Comparison of ENCODE assay signal across 33 cellular contexts in the genomic region with DNA sequence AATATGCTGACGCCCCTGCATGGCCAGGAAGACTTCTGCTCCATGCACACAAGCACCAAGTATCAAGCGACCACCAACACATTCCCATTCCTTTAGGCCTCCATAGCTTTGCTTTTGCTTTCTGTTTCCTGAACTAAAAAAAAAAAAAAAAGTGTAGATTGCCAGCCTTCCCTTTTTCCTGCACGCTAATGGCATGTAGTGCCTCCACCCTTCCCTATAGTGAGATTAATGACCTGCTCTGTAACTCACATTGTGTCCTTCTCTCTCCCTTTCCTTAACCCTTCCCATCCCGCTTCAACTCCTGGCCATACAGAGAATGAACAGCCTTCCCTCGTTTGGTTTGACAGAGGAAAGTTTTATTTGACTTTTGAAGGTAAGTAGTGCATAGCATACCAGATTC. TPM values are rescaled to one million over a fixed set of nuclear protein-coding genes. Genes with fewer than 3 reads are reported as not detected.
DNase-seq lines count a peak whose midpoint lies in the region; ATAC-seq and TF ChIP-seq lines count a peak whose summit lies in the region.
"Had no signal": no experiment of that assay in that cellular context is flagged by ENCODE, and none has a peak within 500 bp of the region (broad histone marks: within the 10 kb centered on the region; RNA-seq: fewer than 3 reads in every experiment).

No MANE protein-coding gene starts in this region.

- H3K4me1 ChIP-seq in thoracic aorta (ENCODE audit: control insufficient read depth in 1 of 2, low read depth in 2 of 2) = peaks cover 0 to 9% of the 10 kb centered on the region in 2 donors
- H3K4me1 ChIP-seq in Peyer's patch = no peaks in the 10 kb centered on the region
- H3K4me1 ChIP-seq: suprapubic skin, vagina had no signal

- H3K27me3 Mint-ChIP-seq in glutamatergic neuron (ENCODE audit: unreplicated experiment) = no peaks in the 10 kb centered on the region
- H3K27me3 Mint-ChIP-seq: CD4-positive, alpha-beta T cell had no signal

- peak overlapping the region; percentile 48 for H3K4me3 Mint-ChIP-seq in glutamatergic neuron (ENCODE audit: unreplicated experiment)
- H3K4me3 Mint-ChIP-seq: activated CD4-positive, alpha-beta memory T cell treated with anti-CD3 and anti-CD28 coated beads for 36 hours; activated naive CD4-positive, alpha-beta T cell treated with anti-CD3 and anti-CD28 coated beads, Interleukin-2, amount 50 U/mL, for 24 hours; CD4-positive, alpha-beta T cell; effector memory CD8-positive, alpha-beta T cell; T-cell had no signal

- H3K27ac Mint-ChIP-seq in glutamatergic neuron (ENCODE audit: unreplicated experiment) = peak overlapping the region; percentile 10
- H3K27ac Mint-ChIP-seq: activated CD4-positive, alpha-beta memory T cell treated with anti-CD3 and anti-CD28 coated beads for 36 hours; activated naive CD4-positive, alpha-beta T cell treated with anti-CD3 and anti-CD28 coated beads, Interleukin-2, amount 50 U/mL, for 24 hours; CD4-positive, alpha-beta T cell; effector memory CD8-positive, alpha-beta T cell; stimulated activated naive B cell treated with anti-CD40 and anti-IgM and Interleukin-4, amounts not matched to agents 10 μg/mL and 1 μg/mL and 100 μg/mL, for 72 hours; T-cell had no signal

- peak overlapping the region; percentile 18 for H3K4me3 ChIP-seq in thoracic aorta
- no peak overlapping the region for H3K4me3 ChIP-seq in Peyer's patch
- H3K4me3 ChIP-seq: coronary artery, GM12878, GM23248, heart right ventricle, SJSA1, suprapubic skin, vagina had no signal

- no peaks in the 10 kb centered on the region for H3K9me3 ChIP-seq in thoracic aorta
- no peaks in the 10 kb centered on the region for H3K9me3 ChIP-seq in Peyer's patch
- H3K9me3 ChIP-seq: heart right ventricle, SJSA1, suprapubic skin, vagina had no signal

- peak; percentile 14 for DNase-seq in NCI-H2171 treated with DMSO at 0.1 percent for 48 hours (lab: John Stamatoyannopoulos, UW)
- DNase-seq in NCI-H2171 (lab: John Stamatoyannopoulos, UW) = no peak
- DNase-seq in NCI-H69 (lab: John Stamatoyannopoulos, UW) = peak; percentile 21
- no peak for DNase-seq in glutamatergic neuron
- no peak for DNase-seq in thoracic aorta (ENCODE audit: low spot score)
- DNase-seq in cardiac septum (ENCODE audit: low spot score) = no peak
- no peak for DNase-seq in NOMO-1 (lab: John Stamatoyannopoulos, UW; ENCODE audit: unreplicated experiment in 2 of 2)
- DNase-seq in Peyer's patch = no peak
- DNase-seq: activated CD4-positive, alpha-beta memory T cell treated with anti-CD3 and anti-CD28 coated beads for 36 hours; activated CD8-positive, alpha-beta memory T cell treated with anti-CD3 and anti-CD28 coated beads, Interleukin-2, amount 50 U/mL, for 48 hours; amygdala; CD4-positive, alpha-beta T cell; effector memory CD8-positive, alpha-beta T cell; foreskin keratinocyte; GM23248; heart right ventricle; NCI-H1092; NCI-H2029 treated with DMSO at 0.1 percent for 48 hours; stimulated activated naive B cell treated with anti-CD40 and anti-IgM and Interleukin-4, amounts not matched to agents 10 μg/mL and 1 μg/mL and 100 μg/mL, for 72 hours; T-cell had no signal

- no peaks in the 10 kb centered on the region for H3K27me3 ChIP-seq in thoracic aorta (replicated peaks; ENCODE audit: insufficient read depth)
- no peaks in the 10 kb centered on the region for H3K27me3 ChIP-seq in Peyer's patch
- H3K27me3 ChIP-seq: foreskin keratinocyte, heart right ventricle, SJSA1, suprapubic skin, vagina had no signal

- intact Hi-C loops in cardiac septum (cut with DNase I) = no loop called here

- H3K27ac ChIP-seq in thoracic aorta = no peak overlapping the region
- no peak overlapping the region for H3K27ac ChIP-seq in Peyer's patch
- H3K27ac ChIP-seq: coronary artery, foreskin keratinocyte, GM23248, heart right ventricle, HL-60, SJSA1, suprapubic skin, vagina had no signal

- TF ChIP-seq POLR2A in Peyer's patch (IDR thresholded peaks at IDR 0.05) = no peak

- H3K36me3 Mint-ChIP-seq in glutamatergic neuron (ENCODE audit: unreplicated experiment) = peaks cover 3% of the 10 kb centered on the region
- H3K36me3 Mint-ChIP-seq: activated CD4-positive, alpha-beta memory T cell treated with anti-CD3 and anti-CD28 coated beads for 36 hours; activated naive CD4-positive, alpha-beta T cell treated with anti-CD3 and anti-CD28 coated beads, Interleukin-2, amount 50 U/mL, for 24 hours; stimulated activated naive B cell treated with anti-CD40 and anti-IgM and Interleukin-4, amounts not matched to agents 10 μg/mL and 1 μg/mL and 100 μg/mL, for 72 hours; T-cell had no signal

- peaks cover 3% of the 10 kb centered on the region for H3K9me3 Mint-ChIP-seq in glutamatergic neuron (ENCODE audit: unreplicated experiment)
- H3K9me3 Mint-ChIP-seq: activated CD4-positive, alpha-beta memory T cell treated with anti-CD3 and anti-CD28 coated beads for 36 hours; activated naive CD4-positive, alpha-beta T cell treated with anti-CD3 and anti-CD28 coated beads, Interleukin-2, amount 50 U/mL, for 24 hours; CD4-positive, alpha-beta T cell; effector memory CD8-positive, alpha-beta T cell; stimulated activated naive B cell treated with anti-CD40 and anti-IgM and Interleukin-4, amounts not matched to agents 10 μg/mL and 1 μg/mL and 100 μg/mL, for 72 hours; T-cell had no signal

- H3K36me3 ChIP-seq in thoracic aorta = peaks cover 2% of the 10 kb centered on the region
- no peaks in the 10 kb centered on the region for H3K36me3 ChIP-seq in Peyer's patch
- H3K36me3 ChIP-seq: SJSA1, suprapubic skin, vagina had no signal

- TF ChIP-seq CTCF in glutamatergic neuron (IDR thresholded peaks at IDR 0.05; ENCODE audit: partially characterized antibody, unreplicated experiment) (no peak), thoracic aorta (IDR thresholded peaks at IDR 0.05) (no peak), Peyer's patch (IDR thresholded peaks at IDR 0.05) (no peak)

- ATAC-seq in thoracic aorta (ENCODE audit: insufficient number of reproducible peaks, low FRiP score, low read depth) = no peak
- ATAC-seq: activated CD4-positive, CD25-positive, alpha-beta regulatory T cell treated with anti-CD3 and anti-CD28 coated beads, Interleukin-2, amount 50 U/mL, for 24 hours; effector memory CD8-positive, alpha-beta T cell; esophagus mucosa; foreskin keratinocyte; GM12878; heart right ventricle; sciatic nerve; stimulated activated naive B cell treated with anti-CD40 and anti-IgM and Interleukin-4, amounts not matched to agents 10 μg/mL and 1 μg/mL and 100 μg/mL, for 72 hours; T-cell had no signal

- H3K4me1 Mint-ChIP-seq in glutamatergic neuron (ENCODE audit: low read depth, unreplicated experiment) = peaks cover 34% of the 10 kb centered on the region

RNA-seq across cellular contexts. Expression of gene DYNLT5, which starts 57.1 kb away (rescaled TPM):
- total RNA-seq in glutamatergic neuron (ENCODE audit: unreplicated experiment) = 1.4 TPM
- total RNA-seq in thoracic aorta = 1 to 10 TPM; 2.7 to 2.8 TPM
- 4.0 TPM for total RNA-seq in cardiac septum
- total RNA-seq in Peyer's patch = 1 to 10 TPM in 1 of 4 donors, under 1 TPM in 1, not detected in 2; 0.88 to 4.1 TPM
- total RNA-seq: A172; activated CD4-positive, alpha-beta memory T cell treated with anti-CD3 and anti-CD28 coated beads for 36 hours; bronchial epithelial cell; CD4-positive, alpha-beta T cell; esophagus mucosa; foreskin keratinocyte; GM12878; NCI-H460; SJSA1 had no signal

Comparison
In these comparisons a context has a peak if more than half of its experiments do, and no peak if none do; other contexts are left out.
1. DNase-seq: peak in NCI-H2171 treated with DMSO at 0.1 percent for 48 hours (single experiment) and NCI-H69 (single experiment); none in NCI-H2171 (single experiment), glutamatergic neuron (single experiment), thoracic aorta (single experiment), cardiac septum (single experiment), NOMO-1 (0 of 2) and Peyer's patch (0 of 3).